ENCODE assay signal across 8 cellular contexts in the genomic region with DNA sequence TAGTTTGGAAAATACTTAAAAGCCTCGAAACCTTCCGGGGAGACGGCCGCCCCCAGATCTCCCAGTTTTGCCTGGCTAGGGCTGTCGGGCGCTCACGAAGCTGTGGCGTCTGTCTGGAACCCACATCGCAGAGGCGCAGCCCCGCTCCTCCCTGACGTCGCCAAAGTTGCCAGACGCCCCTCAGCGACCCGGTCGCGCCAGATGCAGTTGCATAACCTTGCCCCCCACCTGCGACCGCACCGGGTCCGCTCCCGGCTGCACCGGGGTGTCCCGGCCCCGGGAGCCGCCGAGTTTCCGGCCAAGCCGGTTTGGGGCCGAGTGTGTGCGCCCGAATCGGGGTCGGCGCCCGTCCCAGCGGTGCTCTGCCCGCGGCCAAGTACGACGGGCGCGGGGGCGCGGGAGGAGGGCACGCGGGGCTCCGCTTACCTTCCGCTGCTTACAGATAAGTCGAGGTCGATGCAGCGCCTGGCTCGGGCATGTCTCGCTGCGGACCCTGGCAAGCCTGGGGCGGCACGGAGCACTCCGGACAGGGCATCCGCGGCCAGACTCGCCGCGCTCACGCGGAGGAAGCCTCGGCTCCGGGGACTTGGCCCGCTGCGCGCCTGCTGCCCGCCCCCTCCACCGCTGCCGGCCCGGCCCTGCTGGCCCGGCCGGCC. TPM values are rescaled to one million over a fixed set of nuclear protein-coding genes. Genes with fewer than 3 reads are reported as not detected.
DNase-seq lines count a peak whose midpoint lies in the region; ATAC-seq and TF ChIP-seq lines count a peak whose summit lies in the region.

No MANE protein-coding gene starts in this region.

- H3K27ac ChIP-seq in GM23338 (ENCODE audit: low read depth), result no peak overlapping the region
- peak overlapping the region in 3 of 4 donors; percentile 18 to 45 (median 33) for H3K27ac ChIP-seq in sigmoid colon

- H3K79me2 ChIP-seq in GM23338 (replicated peaks; ENCODE audit: insufficient read depth), result no peaks in the 10 kb centered on the region; the same call in 1 of the 2 replicates

- peaks cover 17% of the 10 kb centered on the region for H3K4me1 Mint-ChIP-seq in GM23338
- no peaks in the 10 kb centered on the region for H3K4me1 Mint-ChIP-seq in MCF 10A (ENCODE audit: insufficient read depth, unreplicated experiment)

- BruUV-seq in MCF 10A (replicated peaks; lab: Mats Ljungman, UMichigan), result no TSS peak

- H3K36me3 Mint-ChIP-seq in GM23338 (ENCODE audit: low read depth), result no peaks in the 10 kb centered on the region
- H3K36me3 Mint-ChIP-seq in MCF 10A (ENCODE audit: insufficient read depth, unreplicated experiment), result peaks cover 6% of the 10 kb centered on the region
- no peaks in the 10 kb centered on the region for H3K36me3 Mint-ChIP-seq in activated naive CD4-positive, alpha-beta T cell treated with anti-CD3 and anti-CD28 coated beads, Interleukin-2, amount 50 U/mL, for 72 hours

- H3K4me3 ChIP-seq in GM23338 (peak overlapping the region; percentile 67), iPS-15b (ENCODE audit: low read depth, low read length) (peak overlapping the region; percentile 48), sigmoid colon (peak overlapping the region; percentile 14 to 51 (median 42))

- peak; percentile 58 for DNase-seq in GM23338 (ENCODE audit: low spot score)
- DNase-seq in MCF 10A (ENCODE audit: unreplicated experiment), result no peak
- DNase-seq in sigmoid colon, result no peak
- DNase-seq in NCI-H2081 treated with DMSO at 0.1 percent for 48 hours (lab: John Stamatoyannopoulos, UW), result no peak
- no peak for DNase-seq in activated naive CD4-positive, alpha-beta T cell treated with anti-CD3 and anti-CD28 coated beads, Interleukin-2, amount 50 U/mL, for 72 hours (ENCODE audit: low spot score in 2 of 2)
- DNase-seq in stimulated activated naive CD4-positive, alpha-beta T cell treated with Interleukin-2 at 50 U/mL for 16 hours (lab: John Stamatoyannopoulos, UW), result no peak
- no peak for DNase-seq in T-helper 1 cell

- H3K4me3 Mint-ChIP-seq in GM23338 (peak overlapping the region; percentile 66), MCF 10A (ENCODE audit: unreplicated experiment) (peak overlapping the region; percentile 55)

- no peaks in the 10 kb centered on the region for H3F3A ChIP-seq in GM23338 (replicated peaks; ENCODE audit: low read depth)

- TF ChIP-seq CTCF in GM23338 (conservative IDR thresholded peaks at IDR 0.05; ENCODE audit: low read depth in 2 of 2) (no peak), MCF 10A (IDR thresholded peaks at IDR 0.05; ENCODE audit: unreplicated experiment) (no peak), sigmoid colon (IDR thresholded peaks at IDR 0.05) (no peak)

- H3K4me2 ChIP-seq in GM23338, result peak overlapping the region; percentile 90

- H4K20me1 ChIP-seq in GM23338 (replicated peaks; ENCODE audit: insufficient read depth), result peaks cover 3% of the 10 kb centered on the region; the same call in 1 of the 2 replicates

- H3K27me3 ChIP-seq in GM23338 (ENCODE audit: insufficient read depth) (peaks cover 49% of the 10 kb centered on the region), iPS-15b (ENCODE audit: control insufficient read depth, insufficient read depth, low read length) (peaks cover 33% of the 10 kb centered on the region), sigmoid colon (peaks cover 4 to 42% (median 5%) of the 10 kb centered on the region in 3 donors)

- H3K9me3 Mint-ChIP-seq in GM23338, result no peaks in the 10 kb centered on the region
- H3K9me3 Mint-ChIP-seq in MCF 10A (ENCODE audit: unreplicated experiment), result no peaks in the 10 kb centered on the region
- H3K9me3 Mint-ChIP-seq in activated naive CD4-positive, alpha-beta T cell treated with anti-CD3 and anti-CD28 coated beads, Interleukin-2, amount 50 U/mL, for 72 hours, result no peaks in the 10 kb centered on the region

- H3K27ac Mint-ChIP-seq in GM23338 (no peak overlapping the region), MCF 10A (ENCODE audit: low read depth, unreplicated experiment) (no peak overlapping the region)
- H3K27ac Mint-ChIP-seq in activated naive CD4-positive, alpha-beta T cell treated with anti-CD3 and anti-CD28 coated beads, Interleukin-2, amount 50 U/mL, for 72 hours, result no peak overlapping the region

- H2AFZ ChIP-seq in GM23338, result no peak overlapping the region

- H3K9me2 ChIP-seq in GM23338 (ENCODE audit: insufficient read depth), result no peaks in the 10 kb centered on the region

- no peak for TF ChIP-seq EP300 in sigmoid colon (IDR thresholded peaks at IDR 0.05)

- H3K27me3 Mint-ChIP-seq in GM23338 (ENCODE audit: insufficient read depth, low read depth, poor library complexity) (peaks cover 16% of the 10 kb centered on the region), MCF 10A (ENCODE audit: insufficient read depth, unreplicated experiment) (no peaks in the 10 kb centered on the region)

- H3K9ac ChIP-seq in iPS-15b (ENCODE audit: low read depth, low read length), result no peak overlapping the region

- CTCF ChIA-PET in MCF 10A (lab: Yijun Ruan, JAX), result interaction anchor here (0.6 to 0.7 kb wide), 2 partner anchors 105 to 1068 kb away, joined by 3 read pairs; no protein-coding TSS in a partner anchor

- H3K36me3 ChIP-seq in GM23338 (ENCODE audit: insufficient read depth), result no peaks in the 10 kb centered on the region
- no peaks in the 10 kb centered on the region for H3K36me3 ChIP-seq in iPS-15b (ENCODE audit: control insufficient read depth, insufficient read depth, low read length)
- no peaks in the 10 kb centered on the region for H3K36me3 ChIP-seq in sigmoid colon

- no peak for TF ChIP-seq POLR2A in sigmoid colon (IDR thresholded peaks at IDR 0.05)

- H3K9me3 ChIP-seq in iPS-15b (ENCODE audit: control insufficient read depth, insufficient read depth, low read length) (no peaks in the 10 kb centered on the region), sigmoid colon (no peaks in the 10 kb centered on the region)

- WGBS in sigmoid colon, 2 donors, result 2% methylated on average over 77 of the region's 77 CpGs

- peak; percentile 47 for ATAC-seq in GM23338
- no peak for ATAC-seq in activated naive CD4-positive, alpha-beta T cell treated with anti-CD3 and anti-CD28 coated beads, Interleukin-2, amount 50 U/mL, for 72 hours

- peaks cover 12% of the 10 kb centered on the region; the same call in 1 of the 2 replicates for H3K4me1 ChIP-seq in GM23338 (ENCODE audit: insufficient read depth)
- H3K4me1 ChIP-seq in iPS-15b (ENCODE audit: control insufficient read depth, insufficient read depth, low read length), result peaks cover 2% of the 10 kb centered on the region
- H3K4me1 ChIP-seq in sigmoid colon, result peaks cover 0 to 22% (median 16%) of the 10 kb centered on the region in 4 donors

- intact Hi-C loops in MCF 10A (cut with micrococcal nuclease), result no loop called here
- intact Hi-C loops in sigmoid colon (cut with DNase I), result no loop called here

- POLR2A ChIA-PET in MCF 10A (lab: Yijun Ruan, JAX), result no interaction called here

TF ChIP-seq in GM23338, 12 proteins besides CTCF, POLR2A, EP300 and RAD21 (continues in another document):
- TF ChIP-seq ZNF331 (CRISPR knock-in tag; IDR thresholded peaks at IDR 0.05; ENCODE audit: low read depth) (no peak), POLR2AphosphoS5 (IDR thresholded peaks at IDR 0.05; ENCODE audit: low read depth) (no peak), JUNB (IDR thresholded peaks at IDR 0.05; ENCODE audit: unreplicated experiment) (no peak), CREB1 (CRISPR knock-in tag; IDR thresholded peaks at IDR 0.05; ENCODE audit: low read depth) (no peak), NANOG (IDR thresholded peaks at IDR 0.05; ENCODE audit: borderline replicate concordance) (no peak), EZH2 (IDR thresholded peaks at IDR 0.05; ENCODE audit: low read depth, unreplicated experiment) (no peak), ZNF114 (CRISPR knock-in tag; IDR thresholded peaks at IDR 0.05) (no peak)
- TF ChIP-seq, protein P1, sequence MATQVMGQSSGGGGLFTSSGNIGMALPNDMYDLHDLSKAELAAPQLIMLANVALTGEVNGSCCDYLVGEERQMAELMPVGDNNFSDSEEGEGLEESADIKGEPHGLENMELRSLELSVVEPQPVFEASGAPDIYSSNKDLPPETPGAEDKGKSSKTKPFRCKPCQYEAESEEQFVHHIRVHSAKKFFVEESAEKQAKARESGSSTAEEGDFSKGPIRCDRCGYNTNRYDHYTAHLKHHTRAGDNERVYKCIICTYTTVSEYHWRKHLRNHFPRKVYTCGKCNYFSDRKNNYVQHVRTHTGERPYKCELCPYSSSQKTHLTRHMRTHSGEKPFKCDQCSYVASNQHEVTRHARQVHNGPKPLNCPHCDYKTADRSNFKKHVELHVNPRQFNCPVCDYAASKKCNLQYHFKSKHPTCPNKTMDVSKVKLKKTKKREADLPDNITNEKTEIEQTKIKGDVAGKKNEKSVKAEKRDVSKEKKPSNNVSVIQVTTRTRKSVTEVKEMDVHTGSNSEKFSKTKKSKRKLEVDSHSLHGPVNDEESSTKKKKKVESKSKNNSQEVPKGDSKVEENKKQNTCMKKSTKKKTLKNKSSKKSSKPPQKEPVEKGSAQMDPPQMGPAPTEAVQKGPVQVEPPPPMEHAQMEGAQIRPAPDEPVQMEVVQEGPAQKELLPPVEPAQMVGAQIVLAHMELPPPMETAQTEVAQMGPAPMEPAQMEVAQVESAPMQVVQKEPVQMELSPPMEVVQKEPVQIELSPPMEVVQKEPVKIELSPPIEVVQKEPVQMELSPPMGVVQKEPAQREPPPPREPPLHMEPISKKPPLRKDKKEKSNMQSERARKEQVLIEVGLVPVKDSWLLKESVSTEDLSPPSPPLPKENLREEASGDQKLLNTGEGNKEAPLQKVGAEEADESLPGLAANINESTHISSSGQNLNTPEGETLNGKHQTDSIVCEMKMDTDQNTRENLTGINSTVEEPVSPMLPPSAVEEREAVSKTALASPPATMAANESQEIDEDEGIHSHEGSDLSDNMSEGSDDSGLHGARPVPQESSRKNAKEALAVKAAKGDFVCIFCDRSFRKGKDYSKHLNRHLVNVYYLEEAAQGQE (IDR thresholded peaks at IDR 0.05; ENCODE audit: unreplicated experiment), result no peak
- TF ChIP-seq, protein P2, sequence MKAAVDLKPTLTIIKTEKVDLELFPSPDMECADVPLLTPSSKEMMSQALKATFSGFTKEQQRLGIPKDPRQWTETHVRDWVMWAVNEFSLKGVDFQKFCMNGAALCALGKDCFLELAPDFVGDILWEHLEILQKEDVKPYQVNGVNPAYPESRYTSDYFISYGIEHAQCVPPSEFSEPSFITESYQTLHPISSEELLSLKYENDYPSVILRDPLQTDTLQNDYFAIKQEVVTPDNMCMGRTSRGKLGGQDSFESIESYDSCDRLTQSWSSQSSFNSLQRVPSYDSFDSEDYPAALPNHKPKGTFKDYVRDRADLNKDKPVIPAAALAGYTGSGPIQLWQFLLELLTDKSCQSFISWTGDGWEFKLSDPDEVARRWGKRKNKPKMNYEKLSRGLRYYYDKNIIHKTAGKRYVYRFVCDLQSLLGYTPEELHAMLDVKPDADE (IDR thresholded peaks at IDR 0.05), result no peak

RNA-seq across cellular contexts. Expression of gene INSYN2A, which starts 0.7 kb away (rescaled TPM):
- 0.28 TPM in 1 of 2 replicates, not detected in the other for total RNA-seq in GM23338 (2014; rRNA removed; shearing (Covaris generic))
- polyA plus RNA-seq in GM23338 (2016; fragmentation: Nextera tagmentation; extraction: Ambion mirVana) (0.77 and 1.3 TPM in 2 replicates), sigmoid colon (under 1 TPM in 2 of 3 donors, not detected in 1; 0.07 to 0.23 TPM)
- total RNA-seq in MCF 10A (2022) (0.07 TPM in 1 of 2 replicates, not detected in the other), sigmoid colon (1 to 10 TPM in 2 of 4 donors, under 1 TPM in 2; 0.33 to 2.2 (median 0.94) TPM)
- not detected for total RNA-seq in activated naive CD4-positive, alpha-beta T cell treated with anti-CD3 and anti-CD28 coated beads, Interleukin-2, amount 50 U/mL, for 72 hours
